ENCODE assay signal across 10 cellular contexts in the genomic region with DNA sequence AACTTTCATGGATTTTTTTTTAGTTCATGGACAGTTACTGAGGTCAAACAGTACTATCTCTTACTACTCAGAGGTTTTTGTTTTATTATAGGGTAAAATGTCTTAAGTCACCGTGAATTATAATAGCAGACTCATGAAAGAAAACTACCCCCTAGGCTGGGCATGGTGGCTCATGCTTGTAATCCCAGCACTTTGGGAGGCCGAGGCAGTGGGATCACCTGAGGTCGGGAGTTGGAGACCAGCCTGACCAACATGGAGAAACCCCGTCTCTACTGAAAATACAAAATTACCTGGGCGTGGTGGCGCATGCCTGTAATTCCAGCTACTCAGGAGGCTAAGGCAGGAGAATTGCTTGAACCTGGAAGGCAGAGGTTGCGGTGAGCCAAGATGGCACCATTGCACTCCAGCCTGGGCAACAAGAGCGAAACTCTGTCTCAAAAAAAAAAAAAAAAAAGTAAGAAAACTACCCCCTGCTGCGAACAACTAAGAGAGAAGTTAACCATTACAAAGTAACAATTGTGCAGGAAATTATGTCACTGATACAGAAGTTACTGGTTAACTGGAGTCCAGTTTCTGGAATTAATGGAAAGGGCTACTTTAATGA. TPM values are rescaled to one million over a fixed set of nuclear protein-coding genes. Genes with fewer than 3 reads are reported as not detected.
A peak's percentile ranks its signal among the peaks of the same experiment; 100 is the strongest.
DNase-seq lines count a peak whose midpoint lies in the region; ATAC-seq, FAIRE-seq and TF ChIP-seq lines count a peak whose summit lies in the region.
"Not testable (repeated sequence)": the region's sequence is repeated elsewhere in the genome, so short reads cannot be mapped to it uniquely, and the experiment has no call there.
"Had no signal": no experiment of that assay in that cellular context is flagged by ENCODE, and none has a peak within 500 bp of the region (broad histone marks: within the 10 kb centered on the region; RNA-seq: fewer than 3 reads in every experiment).

No MANE protein-coding gene starts in this region.

- peaks cover 10% of the 10 kb centered on the region; the same call in 1 of the 2 replicates for H3F3A ChIP-seq in PC-9 (ENCODE audit: insufficient read depth, low read depth)

- not testable (repeated sequence) for H3K9me3 ChIP-seq in A673 (ENCODE audit: low read depth, low read length, poor library complexity, severe bottlenecking); PC-9 (ENCODE audit: insufficient read depth, low read depth); body of pancreas; liver (ENCODE audit: control insufficient read depth in 4 of 4, low read length in 3 of 4); pancreas

- intact Hi-C loops in A673 (cut with micrococcal nuclease; ENCODE audit: unreplicated experiment): loop anchor here (1.0 to 5.0 kb wide), 2 partner anchors 23 to 321 kb away; no protein-coding TSS in a partner anchor
- intact Hi-C loops in PC-9 (cut with micrococcal nuclease; ENCODE audit: unreplicated experiment); body of pancreas (cut with DNase I): not testable (repeated sequence)
- intact Hi-C loops in pancreas (cut with DNase I): loop anchor here in 1 of 3 donors (10.0 kb wide), 1 partner anchor 98 kb away; no protein-coding TSS in a partner anchor

- H3K27ac ChIP-seq in A673 (ENCODE audit: low read depth, low read length, poor library complexity, severe bottlenecking) (peak overlapping the region; percentile 99), PC-9 (peak overlapping the region; percentile 53), body of pancreas (peak overlapping the region in 3 of 4 donors; percentile 47 to 83 (median 82)), liver (ENCODE audit: low read depth in 1 of 2, low read length in 2 of 2) (peak overlapping the region; percentile 12 to 25), pancreas (peak overlapping the region in 3 of 4 donors; percentile 75 to 79 (median 78))

- peak overlapping the region; percentile 59 for H3K4me2 ChIP-seq in PC-9

- H3K9me2 ChIP-seq in PC-9 (ENCODE audit: insufficient read depth): not testable (repeated sequence)

- ATAC-seq in body of pancreas: peak; percentile 81
- peak; percentile 67 to 81 (median 77) for ATAC-seq in pancreas

- DNase-seq in A673 (ENCODE audit: low spot score) (peak; percentile 54), DMS53 (lab: John Stamatoyannopoulos, UW) (peak; percentile 6), body of pancreas (peak in 1 of 4 donors; percentile 8)
- not testable (repeated sequence) for DNase-seq in PC-9; kidney epithelial cell (ENCODE audit: low read depth); pancreas

- H3K9ac ChIP-seq in liver (ENCODE audit: low read depth in 1 of 2, low read length in 2 of 2): not testable (repeated sequence)

- H4K20me1 ChIP-seq in PC-9 (ENCODE audit: insufficient read depth): not testable (repeated sequence)

- TF ChIP-seq CTCF in A673 (conservative IDR thresholded peaks at IDR 0.05; ENCODE audit: low read depth, low read length); PC-9 (conservative IDR thresholded peaks at IDR 0.05); body of pancreas (IDR thresholded peaks at IDR 0.05); kidney epithelial cell (IDR thresholded peaks at IDR 0.05; ENCODE audit: insufficient read depth, low read length, poor library complexity, severe bottlenecking); liver (IDR thresholded peaks at IDR 0.05; ENCODE audit: low read depth, low read length, missing input control); pancreas (IDR thresholded peaks at IDR 0.05): not testable (repeated sequence)

- WGBS in body of pancreas, 2 donors: 74 to 85% methylated on average over 9 of the region's 9 CpGs
- WGBS in liver: 81% methylated on average over 9 of the region's 9 CpGs
- 69 to 74% methylated on average over 9 of the region's 9 CpGs for whole genome bisulfite sequencing in pancreas, 2 donors

- peak in 1 of 3 donors; percentile 45 for TF ChIP-seq POLR2A in body of pancreas (IDR thresholded peaks at IDR 0.05)

- not testable (repeated sequence) for H3K4me3 ChIP-seq in A673 (ENCODE audit: low read depth, low read length, poor library complexity, severe bottlenecking); PC-9; body of pancreas; liver (ENCODE audit: low read depth in 1 of 3, low read length in 3 of 3); pancreas
- peak overlapping the region; percentile 1 for H3K4me3 ChIP-seq in kidney epithelial cell (ENCODE audit: low read depth, low read length)

- not testable (repeated sequence) for FAIRE-seq in pancreas (lab: Jason Lieb, UNC)

- not testable (repeated sequence) for BruUV-seq in A673 (replicated peaks; lab: Mats Ljungman, UMichigan); PC-9 (replicated peaks; lab: Mats Ljungman, UMichigan)

- not testable (repeated sequence) for H2AFZ ChIP-seq in PC-9

- POLR2A ChIA-PET in A673 (lab: Charles Lee; ENCODE audit: low non-redundant PET): interaction anchor here (0.7 kb wide), 1 partner anchor 246 kb away, joined by 12 read pairs; no protein-coding TSS in a partner anchor
- POLR2A ChIA-PET in PC-9 (lab: Charles Lee; ENCODE audit: unreplicated experiment): not testable (repeated sequence)

- H3K27me3 ChIP-seq in A673 (replicated peaks; ENCODE audit: insufficient read depth, low read depth, low read length, poor library complexity); PC-9 (ENCODE audit: insufficient read depth, low read depth); body of pancreas; kidney epithelial cell (ENCODE audit: control insufficient read depth, insufficient read depth, low read length); liver (ENCODE audit: control insufficient read depth in 4 of 4, insufficient read depth in 4 of 4, low read length in 3 of 4); pancreas: not testable (repeated sequence)

- H3K36me3 ChIP-seq in A673 (ENCODE audit: insufficient read depth, low read length, poor library complexity, severe bottlenecking); PC-9 (ENCODE audit: low read depth); body of pancreas (replicated peaks in 1 of 2; ENCODE audit: insufficient read depth in 1 of 2, low read depth in 2 of 2); kidney epithelial cell (ENCODE audit: control insufficient read depth, insufficient read depth, low read length); liver (ENCODE audit: control insufficient read depth in 4 of 4, insufficient read depth in 3 of 4, low read depth in 1 of 4, low read length in 3 of 4); pancreas: not testable (repeated sequence)

- TF ChIP-seq RAD21 in liver (IDR thresholded peaks at IDR 0.05): not testable (repeated sequence)

- H3K4me1 ChIP-seq in A673 (ENCODE audit: insufficient read depth, low read length, poor library complexity, severe bottlenecking): peaks cover 42% of the 10 kb centered on the region
- H3K4me1 ChIP-seq in PC-9 (replicated peaks; ENCODE audit: insufficient read depth): peaks cover 20% of the 10 kb centered on the region
- not testable (repeated sequence) for H3K4me1 ChIP-seq in body of pancreas, pancreas
- H3K4me1 ChIP-seq in liver (ENCODE audit: control insufficient read depth in 4 of 4, insufficient read depth in 4 of 4, low read length in 3 of 4): peaks cover 0 to 16% (median 11%) of the 10 kb centered on the region in 4 donors

- CTCF ChIA-PET in A673 (lab: Charles Lee); PC-9 (lab: Charles Lee): not testable (repeated sequence)

- not testable (repeated sequence) for H3K79me2 ChIP-seq in PC-9 (ENCODE audit: low read depth)

TF ChIP-seq in liver, 16 proteins besides CTCF, POLR2A, EP300 and RAD21:
- TF ChIP-seq HNF4A (conservative IDR thresholded peaks at IDR 0.05): peak in 1 of 2 donors; percentile 22
- peak in 1 of 2 donors; percentile 5 for TF ChIP-seq RXRA (IDR thresholded peaks at IDR 0.05)

RNA-seq across cellular contexts. Expression of a gene that starts 19.7 kb away (rescaled TPM):
- total RNA-seq in A673 (2021) (46.6 and 49.1 TPM in 2 replicates), PC-9 (2021) (43.5 and 49.7 TPM in 2 replicates), body of pancreas (10 to 100 TPM; 11.7 to 23.1 TPM), kidney epithelial cell (26.1 and 42.3 TPM in 2 replicates), liver (10 to 100 TPM; 13.3 to 20.1 TPM), pancreas (10 to 100 TPM in 5 of 6 donors, 1 to 10 TPM in 1; 9.4 to 17.4 (median 13.0) TPM)
- polyA plus RNA-seq in liver (10 to 100 TPM; 10.1 to 14.5 TPM), pancreas (10 to 100 TPM in 1 of 2 donors, 1 to 10 TPM in 1; 7.4 to 11.2 TPM)

RNA-seq across cellular contexts. Expression of a gene that starts 25.1 kb away (rescaled TPM):
- total RNA-seq in A673 (2021) (45.1 and 54.9 TPM in 2 replicates), PC-9 (2021) (4.2 and 5.6 TPM in 2 replicates), body of pancreas (10 to 100 TPM; 20.8 to 37.4 TPM), kidney epithelial cell (37.1 and 43.9 TPM in 2 replicates), liver (10 to 100 TPM in 1 of 2 donors, 1 to 10 TPM in 1; 2.8 to 13.0 TPM), pancreas (10 to 100 TPM; 20.6 to 40.4 (median 23.9) TPM)
- polyA plus RNA-seq in liver (1 to 10 TPM in 1 of 2 donors, under 1 TPM in 1; 0.51 to 1.3 TPM), pancreas (10 to 100 TPM; 13.1 to 13.2 TPM)
- total RNA-seq: GM23248, IMR-90 had no signal
- polyA plus RNA-seq: CD4-positive, alpha-beta memory T cell; GM23248; IMR-90 had no signal

Comparison
In these comparisons a context has a peak if more than half of its experiments do, and no peak if none do; other contexts are left out.
1. H3K27ac ChIP-seq: peak in every context shown above with its lines; median percentile 99 in A673; 82 in body of pancreas; 78 in pancreas; 53 in PC-9; 18 in liver.